In the genomic region with DNA sequence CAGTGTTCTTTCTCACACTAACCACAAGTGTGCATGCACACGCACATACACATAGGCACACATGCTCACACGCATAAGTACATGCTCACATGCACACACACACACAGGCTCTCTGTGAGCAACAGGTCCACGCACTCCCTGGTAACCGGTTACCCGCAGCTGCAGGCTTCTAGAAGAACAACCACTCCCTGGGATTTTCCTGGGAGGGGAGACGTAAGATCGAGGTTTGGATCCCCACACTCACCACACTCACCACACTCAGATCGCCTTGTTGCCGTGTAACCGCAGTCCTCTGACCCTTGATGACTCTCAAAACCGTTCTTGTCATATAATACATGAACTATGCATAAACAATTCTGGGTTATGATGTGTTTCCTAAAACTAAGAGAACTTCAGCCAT, we compare ENCODE assay signal across 18 cellular contexts.
"Had no signal": no experiment of that assay in that cellular context is flagged by ENCODE, and none has a peak within 500 bp of the region (broad histone marks: within the 10 kb centered on the region; RNA-seq: fewer than 3 reads in every experiment).

No MANE protein-coding gene starts in this region.

- H3K36me3 ChIP-seq: left lung, prostate gland, tibial nerve, uterus had no signal

- H3K4me3 ChIP-seq: hepatocyte, left lung, prostate gland, tibial nerve, uterus had no signal

- H3K27ac ChIP-seq: hepatocyte, left lung, prostate gland, tibial nerve, uterus had no signal

- H3K4me1 ChIP-seq: prostate gland, uterus had no signal

- H3K79me2 ChIP-seq: hepatocyte had no signal

- H2AFZ ChIP-seq: hepatocyte had no signal

- ATAC-seq: left lung; naive thymus-derived CD8-positive, alpha-beta T cell; stimulated activated naive CD8-positive, alpha-beta T cell treated with anti-CD3 and anti-CD28 coated beads, Interleukin-15, Interleukin-2, amounts not matched to agents 100 U/mL and 50 U/mL, for 24 hours had no signal

- H3K27me3 ChIP-seq: hepatocyte, tibial nerve, uterus had no signal

- H3K9me3 ChIP-seq: left lung, prostate gland, tibial nerve, uterus had no signal

- H3K4me2 ChIP-seq: hepatocyte had no signal

- DNase-seq: activated CD4-positive, alpha-beta T cell treated with anti-CD3 and anti-CD28 coated beads for 1 hour; activated CD8-positive, alpha-beta memory T cell treated with anti-CD3 and anti-CD28 coated beads, Interleukin-2, amount 50 U/mL, for 4 hours; activated naive CD4-positive, alpha-beta T cell treated with Interleukin-2 at 50 U/mL for 16 hours; activated naive CD8-positive, alpha-beta T cell treated with anti-CD3 and anti-CD28 coated beads for 36 hours; activated T-cell treated with anti-CD3 and anti-CD28 coated beads, Interleukin-2, amount 50 U/mL, for 24 hours; cerebellar nuclear complex; erythroblast; glutamatergic neuron; kidney glomerular epithelial cell; left lung; stimulated activated CD4-positive, alpha-beta T cell treated with anti-CD3 and anti-CD28 coated beads, Interleukin-4, amount 100 ng/mL, for 4 hours; stimulated activated naive CD8-positive, alpha-beta T cell treated with anti-CD3 and anti-CD28 coated beads, Interleukin-15, Interleukin-2, amounts not matched to agents 100 U/mL and 50 U/mL, for 24 hours; T-helper 1 cell; uterus had no signal
